Comparison of ENCODE assay signal across 9 cellular contexts in the genomic region with DNA sequence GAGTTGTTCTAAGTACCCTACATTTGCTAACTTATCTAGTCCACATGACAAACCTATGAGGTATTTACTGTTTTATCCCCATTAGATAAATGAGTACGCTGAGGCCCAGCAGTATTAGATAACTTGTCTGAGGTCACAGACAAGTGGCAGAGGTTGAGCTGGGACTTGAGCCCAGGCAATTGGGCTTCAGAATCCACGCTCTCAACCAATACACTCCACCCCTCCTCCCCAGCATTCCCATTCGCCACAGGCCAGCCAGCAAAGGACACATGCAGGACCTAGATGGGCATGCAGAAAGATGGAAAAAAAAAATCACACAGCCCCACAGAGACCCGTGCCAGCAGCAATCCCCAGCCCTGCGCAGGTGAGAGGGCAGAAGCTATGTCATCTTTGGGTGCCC. TPM values are rescaled to one million over a fixed set of nuclear protein-coding genes. Genes with fewer than 3 reads are reported as not detected.
DNase-seq lines count a peak whose midpoint lies in the region; ATAC-seq lines count a peak whose summit lies in the region.
"Had no signal": no experiment of that assay in that cellular context is flagged by ENCODE, and none has a peak within 500 bp of the region (broad histone marks: within the 10 kb centered on the region; RNA-seq: fewer than 3 reads in every experiment).

No MANE protein-coding gene starts in this region.

- no peaks in the 10 kb centered on the region for H3K27me3 ChIP-seq in adipocyte (replicated peaks; ENCODE audit: control insufficient read depth, insufficient read depth, low read length)
- H3K27me3 ChIP-seq in mesenchymal stem cell (ENCODE audit: control insufficient read depth in 1 of 2, insufficient read depth in 1 of 2, low read length in 2 of 2) = no peaks in the 10 kb centered on the region

- H3K23ac ChIP-seq in mesenchymal stem cell (ENCODE audit: low read length in 2 of 2) = peak overlapping the region in 1 of 2 experiments; percentile 91

- peak overlapping the region; percentile 62 for H2BK15ac ChIP-seq in mesenchymal stem cell (ENCODE audit: low read depth, poor library complexity, severe bottlenecking)

- no peak overlapping the region for H2BK5ac ChIP-seq in mesenchymal stem cell (ENCODE audit: low read depth, low read length, poor library complexity, severe bottlenecking)

- no peak overlapping the region for H3K14ac ChIP-seq in mesenchymal stem cell (ENCODE audit: low read length in 2 of 2)

- peak overlapping the region; percentile 43 for H3K27ac ChIP-seq in mesenchymal stem cell (ENCODE audit: low read length, poor library complexity, severe bottlenecking)
- H3K27ac ChIP-seq in temporal lobe (ENCODE audit: low read depth, low read length) = peak overlapping the region; percentile 64

- WGBS in mesenchymal stem cell = 69% methylated on average over 5 of the region's 5 CpGs

- H3K36me3 Mint-ChIP-seq in T-helper 1 cell treated with Interleukin-12 subunit alpha and Interleukin-12 subunit beta and Interleukin-4 antibody, amounts not matched to agents 30 μg/mL and 1 μg/mL, for 36 hours (ENCODE audit: low read depth) = peaks cover 35% of the 10 kb centered on the region

- peak overlapping the region; percentile 73 to 78 for H3K18ac ChIP-seq in mesenchymal stem cell (ENCODE audit: low read depth in 1 of 2, low read length in 2 of 2)

- peaks cover 4% of the 10 kb centered on the region for H3K79me1 ChIP-seq in mesenchymal stem cell (replicated peaks; ENCODE audit: low read length, poor library complexity, severe bottlenecking)

- ATAC-seq in HG03378 (IDR thresholded peaks at IDR 0.05; ENCODE audit: unreplicated experiment) = no peak

- H3K4me3 Mint-ChIP-seq in T-helper 1 cell treated with Interleukin-12 subunit alpha and Interleukin-12 subunit beta and Interleukin-4 antibody, amounts not matched to agents 30 μg/mL and 1 μg/mL, for 36 hours = peak overlapping the region; percentile 81

- H3K4ac ChIP-seq in mesenchymal stem cell (ENCODE audit: low read depth in 1 of 2, low read length in 2 of 2) = peak overlapping the region in 1 of 2 experiments; percentile 91

- H3K4me3 ChIP-seq in adipocyte (ENCODE audit: low read length) (no peak overlapping the region), mesenchymal stem cell (ENCODE audit: insufficient read depth in 1 of 2, low read depth in 1 of 2, low read length in 2 of 2) (peak overlapping the region in 1 of 2 experiments; percentile 23)

- no peaks in the 10 kb centered on the region for H3K9me3 Mint-ChIP-seq in T-helper 1 cell treated with Interleukin-12 subunit alpha and Interleukin-12 subunit beta and Interleukin-4 antibody, amounts not matched to agents 30 μg/mL and 1 μg/mL, for 36 hours

- no peak overlapping the region for H4K8ac ChIP-seq in mesenchymal stem cell (ENCODE audit: low read length)

- H3K36me3 ChIP-seq in adipocyte (ENCODE audit: control insufficient read depth, insufficient read depth, low read length, severe bottlenecking) = peaks cover 14% of the 10 kb centered on the region
- H3K36me3 ChIP-seq in mesenchymal stem cell (ENCODE audit: control insufficient read depth in 1 of 2, insufficient read depth in 2 of 2, low read depth in 1 of 2, low read length in 2 of 2) = peaks cover 32 to 38% of the 10 kb centered on the region in 2 experiments

- H3K4me2 ChIP-seq in mesenchymal stem cell (ENCODE audit: low read length, poor library complexity, severe bottlenecking) = no peak overlapping the region

- H3K27ac Mint-ChIP-seq in T-helper 1 cell treated with Interleukin-12 subunit alpha and Interleukin-12 subunit beta and Interleukin-4 antibody, amounts not matched to agents 30 μg/mL and 1 μg/mL, for 36 hours = peak overlapping the region; percentile 95

- peak overlapping the region in 1 of 2 experiments; percentile 28 for H2BK12ac ChIP-seq in mesenchymal stem cell (ENCODE audit: low read length in 2 of 2)

- H3K9ac ChIP-seq in adipocyte (ENCODE audit: low read length) = peak overlapping the region; percentile 44
- peak overlapping the region; percentile 64 for H3K9ac ChIP-seq in mesenchymal stem cell (ENCODE audit: low read length)

- H3K9me3 ChIP-seq in adipocyte (ENCODE audit: control insufficient read depth, low read length) (no peaks in the 10 kb centered on the region), mesenchymal stem cell (ENCODE audit: control insufficient read depth, low read length) (no peaks in the 10 kb centered on the region)

- peak overlapping the region; percentile 20 for H4K91ac ChIP-seq in mesenchymal stem cell (ENCODE audit: low read length)

- DNase-seq in T-helper 1 cell (no peak), adipocyte (ENCODE audit: low read depth) (no peak), mesenchymal stem cell (no peak), NCI-H510A (lab: John Stamatoyannopoulos, UW) (no peak)
- DNase-seq in NK-92 treated with Interleukin-12 subunit alpha and Interleukin-12 subunit beta, amount 100 ng/mL, for 24 hours (lab: John Stamatoyannopoulos, UW) = no peak
- DNase-seq: cortex of kidney had no signal

- no peaks in the 10 kb centered on the region for H3K27me3 Mint-ChIP-seq in T-helper 1 cell treated with Interleukin-12 subunit alpha and Interleukin-12 subunit beta and Interleukin-4 antibody, amounts not matched to agents 30 μg/mL and 1 μg/mL, for 36 hours (ENCODE audit: low read depth)

- H3K4me1 Mint-ChIP-seq in T-helper 1 cell treated with Interleukin-12 subunit alpha and Interleukin-12 subunit beta and Interleukin-4 antibody, amounts not matched to agents 30 μg/mL and 1 μg/mL, for 36 hours (ENCODE audit: low read depth) = peaks cover 90% of the 10 kb centered on the region

- H2AFZ ChIP-seq in mesenchymal stem cell (ENCODE audit: low read depth, low read length) = no peak overlapping the region

- H3K4me1 ChIP-seq in adipocyte (ENCODE audit: control insufficient read depth, insufficient read depth, low read length) (peaks cover 92% of the 10 kb centered on the region), mesenchymal stem cell (ENCODE audit: control insufficient read depth, insufficient read depth, low read depth, low read length) (peaks cover 65% of the 10 kb centered on the region)

- H2BK120ac ChIP-seq in mesenchymal stem cell (ENCODE audit: low read depth, low read length) = peak overlapping the region; percentile 39

- H2AK5ac ChIP-seq in mesenchymal stem cell (ENCODE audit: low read length, severe bottlenecking) = peak overlapping the region; percentile 33

RNA-seq across cellular contexts. Expression of a gene that starts 12.4 kb away (rescaled TPM):
- polyA plus RNA-seq in mesenchymal stem cell (2013, experiment 1 of 2) = 50.4 TPM
- polyA plus RNA-seq in mesenchymal stem cell (2013, experiment 2 of 2) = 47.9 TPM
- 10.8 TPM for total RNA-seq in temporal lobe

RNA-seq across cellular contexts. Expression of a gene that starts 34.3 kb away (rescaled TPM):
- 8.4 TPM for polyA plus RNA-seq in mesenchymal stem cell (2013, experiment 1 of 2)
- 8.3 TPM for polyA plus RNA-seq in mesenchymal stem cell (2013, experiment 2 of 2)
- total RNA-seq in temporal lobe = 7.4 TPM

RNA-seq across cellular contexts. Expression of a gene that starts 48.7 kb away (rescaled TPM):
- 1.2 TPM for polyA plus RNA-seq in mesenchymal stem cell (2013, experiment 1 of 2)
- polyA plus RNA-seq in mesenchymal stem cell (2013, experiment 2 of 2) = 1.2 TPM
- total RNA-seq in temporal lobe = 6.9 TPM
